11 cellular contexts compared by ENCODE assay signal in genomic region chr6:144341831-144342527, GRCh38. TPM values are rescaled to one million over a fixed set of nuclear protein-coding genes. Genes with fewer than 3 reads are reported as not detected.
DNase-seq lines count a peak whose midpoint lies in the region; ATAC-seq and TF ChIP-seq lines count a peak whose summit lies in the region.
"Had no signal": no experiment of that assay in that cellular context is flagged by ENCODE, and none has a peak within 500 bp of the region (broad histone marks: within the 10 kb centered on the region; RNA-seq: fewer than 3 reads in every experiment).

No MANE protein-coding gene starts in this region.

- H3K27ac ChIP-seq in ACC112 (ENCODE audit: low read depth, low read length) (peak overlapping the region; percentile 55), IMR-90 (ENCODE audit: insufficient read depth, low read length) (no peak overlapping the region), esophagus squamous epithelium (peak overlapping the region; percentile 24 to 83 (median 72)), neuronal stem cell (replicated peaks; ENCODE audit: low read length) (no peak overlapping the region)
- H3K27ac ChIP-seq: epithelial cell of prostate had no signal

- 0 out of 2 replicates have a peak overlapping the region, but pooled peaks have one; percentile 16 for H2AK5ac ChIP-seq in IMR-90 (ENCODE audit: low read depth, low read length)
- H2AK5ac ChIP-seq in neuronal stem cell (ENCODE audit: low read depth, low read length) = no peak overlapping the region

- H3K9me3 ChIP-seq in IMR-90 (ENCODE audit: control insufficient read depth, insufficient read depth, low read length) = no peaks in the 10 kb centered on the region
- H3K9me3 ChIP-seq in esophagus squamous epithelium = no peaks in the 10 kb centered on the region
- no peaks in the 10 kb centered on the region for H3K9me3 ChIP-seq in HAP-1
- H3K9me3 ChIP-seq in neuronal stem cell (replicated peaks in 1 of 2; ENCODE audit: control insufficient read depth in 2 of 2, insufficient read depth in 1 of 2, low read depth in 1 of 2, low read length in 2 of 2) = no peaks in the 10 kb centered on the region

- H3K79me1 ChIP-seq in IMR-90 (ENCODE audit: low read depth in 1 of 2, low read length in 2 of 2) (peaks cover 36 to 62% of the 10 kb centered on the region in 2 experiments), neuronal stem cell (ENCODE audit: low read depth, low read length) (peaks cover 3% of the 10 kb centered on the region)

- no peak overlapping the region for H3K4me2 ChIP-seq in IMR-90 (ENCODE audit: low read depth, low read length)
- H3K4me2 ChIP-seq in neuronal stem cell (ENCODE audit: insufficient read depth, low read length, poor library complexity, severe bottlenecking) = no peak overlapping the region
- H3K4me2 ChIP-seq: smooth muscle cell had no signal

- H3K27me3 ChIP-seq in ACC112 (ENCODE audit: insufficient read depth, low read length) (no peaks in the 10 kb centered on the region), IMR-90 (ENCODE audit: control insufficient read depth, insufficient read depth, low read length) (no peaks in the 10 kb centered on the region), esophagus squamous epithelium (no peaks in the 10 kb centered on the region), HAP-1 (ENCODE audit: low read depth) (no peaks in the 10 kb centered on the region), neuronal stem cell (ENCODE audit: control insufficient read depth in 3 of 3, insufficient read depth in 3 of 3, low read depth in 1 of 3, low read length in 3 of 3) (no peaks in the 10 kb centered on the region)

- peaks cover 4% of the 10 kb centered on the region; the same call in 1 of the 2 replicates for H4K20me1 ChIP-seq in IMR-90 (ENCODE audit: insufficient read depth, low read length)

- H3K14ac ChIP-seq in IMR-90 (replicated peaks; ENCODE audit: low read depth, low read length) = no peak overlapping the region
- H3K14ac ChIP-seq in neuronal stem cell (ENCODE audit: low read length) = no peak overlapping the region

- H3K36me3 ChIP-seq in ACC112 (ENCODE audit: insufficient read depth, low read length) = no peaks in the 10 kb centered on the region
- no peaks in the 10 kb centered on the region; the same call in 1 of the 2 replicates for H3K36me3 ChIP-seq in IMR-90 (ENCODE audit: control insufficient read depth, insufficient read depth, low read length)
- H3K36me3 ChIP-seq in esophagus squamous epithelium = no peaks in the 10 kb centered on the region
- no peaks in the 10 kb centered on the region for H3K36me3 ChIP-seq in HAP-1 (replicated peaks)
- no peaks in the 10 kb centered on the region for H3K36me3 ChIP-seq in neuronal stem cell (replicated peaks in 1 of 2; ENCODE audit: control insufficient read depth in 2 of 2, insufficient read depth in 2 of 2, low read length in 2 of 2)

- H3K56ac ChIP-seq in IMR-90 (ENCODE audit: extremely low read depth, insufficient read depth, low read length) = no peak overlapping the region

- H4K8ac ChIP-seq in IMR-90 (ENCODE audit: low read depth in 2 of 2, low read length in 2 of 2) = no peak overlapping the region
- no peak overlapping the region for H4K8ac ChIP-seq in neuronal stem cell (ENCODE audit: low read depth, low read length)

- H3K18ac ChIP-seq in IMR-90 (ENCODE audit: low read depth, low read length) (no peak overlapping the region), neuronal stem cell (ENCODE audit: low read length) (no peak overlapping the region)

- TF ChIP-seq POLR2A in IMR-90 (IDR thresholded peaks at IDR 0.05; ENCODE audit: low read depth, low read length) (no peak), esophagus squamous epithelium (IDR thresholded peaks at IDR 0.05) (no peak)

- H3K4ac ChIP-seq in IMR-90 (ENCODE audit: low read depth, low read length) (no peak overlapping the region), neuronal stem cell (ENCODE audit: low read length) (no peak overlapping the region)

- in situ Hi-C loops in IMR-90 (cut with MboI; ENCODE audit: low sequenced_read_pairs) = no loop called here
- in situ Hi-C loops in HAP-1 (cut with MboI; ENCODE audit: low sequenced_read_pairs) = no loop called here

- H2AFZ ChIP-seq in ACC112 (ENCODE audit: low read length, unreplicated experiment) (no peak overlapping the region), IMR-90 (replicated peaks; ENCODE audit: low read length, poor library complexity) (no peak overlapping the region), neuronal stem cell (ENCODE audit: low read length) (no peak overlapping the region)

- H3K4me1 ChIP-seq in ACC112 (ENCODE audit: control insufficient read depth, insufficient read depth, low read length, unreplicated experiment) (peaks cover 58% of the 10 kb centered on the region), IMR-90 (ENCODE audit: control insufficient read depth, insufficient read depth, low read length) (peaks cover 3% of the 10 kb centered on the region), esophagus squamous epithelium (peaks cover 20 to 100% (median 74%) of the 10 kb centered on the region in 3 donors), HAP-1 (peaks cover 10% of the 10 kb centered on the region), neuronal stem cell (ENCODE audit: control insufficient read depth in 2 of 2, insufficient read depth in 1 of 2, low read depth in 1 of 2, low read length in 2 of 2) (peaks cover 3% of the 10 kb centered on the region in 2 donors)

- no peak for TF ChIP-seq RAD21 in IMR-90 (IDR thresholded peaks at IDR 0.05; ENCODE audit: low read length)

- no TSS peak for BruUV-seq in IMR-90 (replicated peaks; lab: Mats Ljungman, UMichigan)

- 60% methylated on average over 2 of the region's 5 CpGs; no CpG with 5 or more reads in 1 of the 2 experiments for WGBS in IMR-90 (ENCODE audit: extremely low coverage in 2 of 2, insufficient read length in 1 of 2), 2 experiments
- 54 to 61% methylated on average over 5 of the region's 5 CpGs for WGBS in esophagus squamous epithelium, 2 donors
- no CpG with 5 or more reads among the region's 5 CpGs for WGBS in neuronal stem cell (ENCODE audit: extremely low coverage in 2 of 2, insufficient read length in 2 of 2, insufficient replicate concordance in 1 of 2), 2 donors

- H2BK5ac ChIP-seq in IMR-90 (ENCODE audit: low read depth, low read length, poor library complexity, severe bottlenecking) (no peak overlapping the region), neuronal stem cell (ENCODE audit: low read length) (no peak overlapping the region)

- peaks cover 9% of the 10 kb centered on the region for H3K9me1 ChIP-seq in IMR-90 (ENCODE audit: insufficient read depth, low read length)

- TF ChIP-seq CTCF in IMR-90 (conservative IDR thresholded peaks at IDR 0.05; ENCODE audit: low read depth, low read length) = no peak
- TF ChIP-seq CTCF in esophagus squamous epithelium (IDR thresholded peaks at IDR 0.05) = no peak

- ATAC-seq in GM19468 (IDR thresholded peaks at IDR 0.05; ENCODE audit: extremely low read depth, unreplicated experiment) (peak; percentile 39), IMR-90 (ENCODE audit: low read depth) (no peak), HG02970 (IDR thresholded peaks at IDR 0.05; ENCODE audit: low FRiP score, unreplicated experiment) (no peak)

- H3K79me2 ChIP-seq in ACC112 (ENCODE audit: control insufficient read depth, insufficient read depth, low read length, unreplicated experiment) = peaks cover 53% of the 10 kb centered on the region

- DNase-seq in IMR-90 = no peak
- DNase-seq in esophagus squamous epithelium (lab: John Stamatoyannopoulos, UW) = no peak
- no peak for DNase-seq in HAP-1 (ENCODE audit: low spot score in 2 of 2)
- no peak for DNase-seq in neuronal stem cell (ENCODE audit: low spot score)
- no peak for DNase-seq in SIG-M5 (lab: John Stamatoyannopoulos, UW)
- DNase-seq: activated naive CD4-positive, alpha-beta T cell had no signal

- H4K91ac ChIP-seq in IMR-90 (ENCODE audit: insufficient read depth, low read depth, low read length) (no peak overlapping the region), neuronal stem cell (ENCODE audit: low read depth, low read length, poor library complexity) (no peak overlapping the region)

- dilution Hi-C loops in IMR-90 (cut with HindIII; ENCODE audit: low sequenced_read_pairs, unreplicated experiment) = no loop called here

- no peak overlapping the region for H2BK20ac ChIP-seq in IMR-90 (ENCODE audit: low read depth, low read length)

- H4K5ac ChIP-seq in IMR-90 (ENCODE audit: low read depth, low read length) = no peak overlapping the region

- H3K23ac ChIP-seq in IMR-90 (ENCODE audit: low read depth, low read length) = no peak overlapping the region
- H3K23ac ChIP-seq in neuronal stem cell (ENCODE audit: low read depth, low read length, poor library complexity) = no peak overlapping the region

- H2BK15ac ChIP-seq in IMR-90 (ENCODE audit: low read depth, low read length) (no peak overlapping the region), neuronal stem cell (ENCODE audit: low read length) (no peak overlapping the region)

- H3K4me3 ChIP-seq in ACC112 (ENCODE audit: low read depth, low read length) (no peak overlapping the region), IMR-90 (ENCODE audit: insufficient read depth, low read depth, low read length) (no peak overlapping the region), esophagus squamous epithelium (no peak overlapping the region), HAP-1 (no peak overlapping the region), neuronal stem cell (ENCODE audit: low read length in 2 of 2) (no peak overlapping the region)
- H3K4me3 ChIP-seq: smooth muscle cell had no signal

- no peak overlapping the region for H2BK12ac ChIP-seq in neuronal stem cell (ENCODE audit: low read length)

- POLR2A ChIA-PET in IMR-90 (lab: Charles Lee; ENCODE audit: unreplicated experiment) = no interaction called here

- H2AK9ac ChIP-seq in IMR-90 (replicated peaks; ENCODE audit: low read depth, low read length, poor library complexity) = no peak overlapping the region

- intact Hi-C loops in IMR-90 (cut with micrococcal nuclease) (no loop called here), esophagus squamous epithelium (cut with DNase I) (no loop called here)

- CTCF ChIA-PET in IMR-90 (lab: Yijun Ruan, JAX) = no interaction called here

- H3K9ac ChIP-seq in IMR-90 (ENCODE audit: low read depth, low read length) (no peak overlapping the region), neuronal stem cell (ENCODE audit: low read depth, low read length, poor library complexity) (no peak overlapping the region)

- H2BK120ac ChIP-seq in IMR-90 (ENCODE audit: low read depth, low read length) (no peak overlapping the region), neuronal stem cell (ENCODE audit: low read depth, low read length) (no peak overlapping the region)

TF ChIP-seq in IMR-90, 13 proteins besides CTCF, POLR2A, EP300 and RAD21:
- no peak for TF ChIP-seq MXI1 (IDR thresholded peaks at IDR 0.05; ENCODE audit: borderline replicate concordance, low read depth, low read length)
- peak; percentile 66 for TF ChIP-seq NFE2L2 (IDR thresholded peaks at IDR 0.05; ENCODE audit: low read depth, low read length)
TF ChIP-seq in IMR-90: peak in this region for 1.

RNA-seq across cellular contexts. Expression of gene UTRN, which starts 56.8 kb away (rescaled TPM):
- total RNA-seq in IMR-90 (2012; rRNA removed) (83.5 and 91.4 TPM in 2 replicates), esophagus squamous epithelium (100 to 1,000 TPM in 1 of 4 donors, 10 to 100 TPM in 3; 43.8 to 148 (median 69.8) TPM)
- polyA plus RNA-seq in IMR-90 (2012; rRNA removed) = 17.3 and 18.7 TPM in 2 replicates
- polyA plus RNA-seq in IMR-90 (2012; cell fraction: cytosol; rRNA removed) = 6.6 and 11.2 TPM in 2 replicates
- polyA plus RNA-seq in IMR-90 (2012; cell fraction: nucleus; rRNA removed; ENCODE audit: low replicate concordance) = 11.9 and 27.9 TPM in 2 replicates
- 13.3 TPM for polyA plus RNA-seq in neuronal stem cell (2013, experiment 1 of 2)
- 12.3 TPM for polyA plus RNA-seq in neuronal stem cell (2013, experiment 2 of 2)

Comparison
In these comparisons a context has a peak if more than half of its experiments do, and no peak if none do; other contexts are left out.
1. H3K27ac ChIP-seq: peak in ACC112 (single experiment) and esophagus squamous epithelium (4 of 4); none in IMR-90 (single experiment) and neuronal stem cell (single experiment).